24 cellular contexts compared by ENCODE assay signal in the genomic region with DNA sequence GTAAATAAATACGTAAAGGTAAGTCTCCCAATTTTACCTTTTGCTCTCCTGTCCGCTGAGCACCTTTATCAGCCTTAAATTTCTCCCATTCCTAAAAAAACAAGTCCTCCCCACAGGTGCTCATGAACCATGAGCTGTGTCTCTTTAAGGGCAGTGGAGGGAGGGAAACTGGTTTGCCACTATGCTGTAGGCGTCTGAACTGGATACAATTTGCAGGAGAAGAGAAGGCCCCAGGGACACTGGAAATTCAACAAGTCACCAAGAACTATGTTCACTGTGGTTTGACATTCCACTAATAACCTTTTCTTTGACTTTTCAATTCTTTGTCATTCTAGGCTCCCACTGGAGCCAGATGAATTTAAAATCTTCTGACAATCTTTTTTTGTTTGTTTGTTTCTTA.
DNase-seq lines count a peak whose midpoint lies in the region; ATAC-seq and TF ChIP-seq lines count a peak whose summit lies in the region.
"Had no signal": no experiment of that assay in that cellular context is flagged by ENCODE, and none has a peak within 500 bp of the region (broad histone marks: within the 10 kb centered on the region; RNA-seq: fewer than 3 reads in every experiment).

No MANE protein-coding gene starts in this region.

- intact Hi-C loops in thyroid gland (cut with DNase I), result no loop called here

- DNase-seq in LHCN-M2 (ENCODE audit: low read depth) (peak; percentile 34), brain microvascular endothelial cell (no peak), naive B cell (no peak), thyroid gland (peak; percentile 32 to 40), MV-4-11 (lab: John Stamatoyannopoulos, UW) (no peak), superior temporal gyrus (ENCODE audit: extremely low spot score) (no peak)
- no peak for DNase-seq in stimulated activated CD8-positive, alpha-beta memory T cell treated with anti-CD3 and anti-CD28 coated beads, Interleukin-4, amount 100 ng/mL, for 48 hours
- DNase-seq: activated CD4-positive, CD25-positive, alpha-beta regulatory T cell; AML-193; effector CD8-positive, alpha-beta T cell; heart right ventricle; IMR-90; NCI-H2029 treated with DMSO at 0.1 percent for 48 hours; NCI-H69; OCI-M1; SIG-M5; stimulated activated naive B cell treated with anti-CD40 and anti-IgM and Interleukin-4, amounts not matched to agents 10 μg/mL and 1 μg/mL and 100 μg/mL, for 72 hours; T-helper 17 cell had no signal

- TF ChIP-seq CTCF in brain microvascular endothelial cell (IDR thresholded peaks at IDR 0.05; ENCODE audit: low read depth, low read length, missing control alignments) (no peak), thyroid gland (IDR thresholded peaks at IDR 0.05) (no peak)

- H3K4me3 Mint-ChIP-seq in naive B cell, result no peak overlapping the region
- H3K4me3 Mint-ChIP-seq: activated T-helper 17 cell treated with anti-CD3 and anti-CD28 coated beads, Interleukin-2, amount 50 U/mL, for 72 hours; central memory CD8-positive, alpha-beta T cell; natural killer cell treated with Interleukin-12 subunit alpha and Interleukin-12 subunit beta and Interleukin-15 and Interleukin-18, amount 100 ng/mL, for 72 hours; stimulated activated naive B cell treated with anti-CD40 and anti-IgM and Interleukin-4, amounts not matched to agents 10 μg/mL and 1 μg/mL and 100 μg/mL, for 72 hours; T-helper 17 cell had no signal

- peak overlapping the region in 4 of 6 donors; percentile 39 to 88 (median 68) for H3K27ac Mint-ChIP-seq in naive B cell
- H3K27ac Mint-ChIP-seq: activated T-helper 17 cell treated with anti-CD3 and anti-CD28 coated beads, Interleukin-2, amount 50 U/mL, for 72 hours; natural killer cell treated with Interleukin-12 subunit alpha and Interleukin-12 subunit beta and Interleukin-15 and Interleukin-18, amount 100 ng/mL, for 72 hours; T-helper 17 cell had no signal

- peaks cover 22 to 42% (median 26%) of the 10 kb centered on the region in 3 donors for H3K4me1 Mint-ChIP-seq in naive B cell
- H3K4me1 Mint-ChIP-seq: activated T-helper 17 cell treated with anti-CD3 and anti-CD28 coated beads, Interleukin-2, amount 50 U/mL, for 72 hours; central memory CD8-positive, alpha-beta T cell; T-helper 17 cell had no signal

- H3K36me3 ChIP-seq in brain microvascular endothelial cell (replicated peaks) (peaks cover 2% of the 10 kb centered on the region), thyroid gland (no peaks in the 10 kb centered on the region)
- H3K36me3 ChIP-seq: HAP-1, heart right ventricle, uterus had no signal

- H3K9me3 ChIP-seq in thyroid gland, result no peaks in the 10 kb centered on the region
- H3K9me3 ChIP-seq: HAP-1, heart right ventricle, uterus had no signal

- H3K4me1 ChIP-seq in thyroid gland, result peaks cover 19 to 24% of the 10 kb centered on the region in 2 donors
- H3K4me1 ChIP-seq: uterus had no signal

- H3K27ac ChIP-seq in brain microvascular endothelial cell, result peak overlapping the region; percentile 51
- no peak overlapping the region for H3K27ac ChIP-seq in thyroid gland

- H3K4me3 ChIP-seq in brain microvascular endothelial cell (ENCODE audit: low read depth, low read length) (no peak overlapping the region), thyroid gland (replicated peaks in 1 of 3) (no peak overlapping the region)
- H3K4me3 ChIP-seq: HAP-1, heart right ventricle, lung, uterus had no signal

- in situ Hi-C loops in brain microvascular endothelial cell (cut with HindIII; ENCODE audit: low pct_ligation_motif_present, low sequenced_read_pairs), result no loop called here

- ATAC-seq in naive B cell (ENCODE audit: low read depth in 2 of 2), result no peak
- ATAC-seq: activated T-helper 17 cell treated with anti-CD3 and anti-CD28 coated beads, Interleukin-2, amount 50 U/mL, for 72 hours; stimulated activated naive B cell treated with anti-CD40 and anti-IgM and Interleukin-4, amounts not matched to agents 10 μg/mL and 1 μg/mL and 100 μg/mL, for 72 hours; T-helper 17 cell had no signal

- H3K27me3 Mint-ChIP-seq in naive B cell, result no peaks in the 10 kb centered on the region
- H3K27me3 Mint-ChIP-seq: stimulated activated naive B cell treated with anti-CD40 and anti-IgM and Interleukin-4, amounts not matched to agents 10 μg/mL and 1 μg/mL and 100 μg/mL, for 72 hours; T-helper 17 cell had no signal

- 61 to 68% methylated on average over 3 of the region's 3 CpGs for WGBS in thyroid gland, 2 donors

- H3K9me3 Mint-ChIP-seq in naive B cell, result peaks cover 0 to 5% (median 0%) of the 10 kb centered on the region in 7 donors
- H3K9me3 Mint-ChIP-seq: activated T-helper 17 cell treated with anti-CD3 and anti-CD28 coated beads, Interleukin-2, amount 50 U/mL, for 72 hours; central memory CD8-positive, alpha-beta T cell; natural killer cell treated with Interleukin-12 subunit alpha and Interleukin-12 subunit beta and Interleukin-15 and Interleukin-18, amount 100 ng/mL, for 72 hours had no signal

- TF ChIP-seq POLR2A in thyroid gland (IDR thresholded peaks at IDR 0.05), result no peak

- no peaks in the 10 kb centered on the region for H3K36me3 Mint-ChIP-seq in naive B cell
- H3K36me3 Mint-ChIP-seq: natural killer cell treated with Interleukin-12 subunit alpha and Interleukin-12 subunit beta and Interleukin-15 and Interleukin-18, amount 100 ng/mL, for 72 hours; stimulated activated naive B cell treated with anti-CD40 and anti-IgM and Interleukin-4, amounts not matched to agents 10 μg/mL and 1 μg/mL and 100 μg/mL, for 72 hours had no signal

- H3K27me3 ChIP-seq in brain microvascular endothelial cell (replicated peaks), result no peaks in the 10 kb centered on the region
- H3K27me3 ChIP-seq in thyroid gland, result no peaks in the 10 kb centered on the region
- H3K27me3 ChIP-seq: heart right ventricle, uterus had no signal

Comparison
In these comparisons a context has a peak if more than half of its experiments do, and no peak if none do; other contexts are left out.
1. DNase-seq: peak in LHCN-M2 (single experiment) and thyroid gland (2 of 2); none in brain microvascular endothelial cell (single experiment), naive B cell (single experiment), stimulated activated CD8-positive, alpha-beta memory T cell treated with anti-CD3 and anti-CD28 coated beads, Interleukin-4, amount 100 ng/mL, for 48 hours (single experiment), MV-4-11 (single experiment) and superior temporal gyrus (single experiment).